ENCODE assay signal across 12 cellular contexts in genomic region chr1:117967472-117967871, GRCh38. TPM values are rescaled to one million over a fixed set of nuclear protein-coding genes. Genes with fewer than 3 reads are reported as not detected.
DNase-seq lines count a peak whose midpoint lies in the region; ATAC-seq and TF ChIP-seq lines count a peak whose summit lies in the region.
"Had no signal": no experiment of that assay in that cellular context is flagged by ENCODE, and none has a peak within 500 bp of the region (broad histone marks: within the 10 kb centered on the region; RNA-seq: fewer than 3 reads in every experiment).

No MANE protein-coding gene starts in this region.

- peaks cover 7% of the 10 kb centered on the region for H3K36me3 ChIP-seq in MG63
- H3K36me3 ChIP-seq in neural progenitor cell = no peaks in the 10 kb centered on the region

- H2AFZ ChIP-seq in neural progenitor cell (replicated peaks) = peak overlapping the region; percentile 23

- intact Hi-C loops in left colon (cut with DNase I, micrococcal nuclease) = no loop called here

- no peaks in the 10 kb centered on the region for H4K20me1 ChIP-seq in neural progenitor cell (ENCODE audit: low read depth)

- peaks cover 41% of the 10 kb centered on the region for H3K4me1 Mint-ChIP-seq in neural progenitor cell

- no peaks in the 10 kb centered on the region for H3K9me3 Mint-ChIP-seq in neural progenitor cell

- peak overlapping the region; percentile 34 for H3K4me2 ChIP-seq in neural progenitor cell
- H3K4me2 ChIP-seq: KMS-11 had no signal

- H3K4me3 ChIP-seq in MG63 = no peak overlapping the region
- H3K4me3 ChIP-seq in neural progenitor cell = peak overlapping the region; percentile 2
- H3K4me3 ChIP-seq: tibial artery had no signal

- no peaks in the 10 kb centered on the region for H3K27me3 ChIP-seq in MG63
- H3K27me3 ChIP-seq in neural progenitor cell = no peaks in the 10 kb centered on the region
- H3K27me3 ChIP-seq: tibial artery had no signal

- TF ChIP-seq CTCF in neural progenitor cell (IDR thresholded peaks at IDR 0.05) = peak; percentile 43

- H3K79me2 ChIP-seq in neural progenitor cell (ENCODE audit: low read depth) = no peaks in the 10 kb centered on the region

- ATAC-seq in HG03025 (IDR thresholded peaks at IDR 0.05; ENCODE audit: low FRiP score, unreplicated experiment) = no peak
- no peak for ATAC-seq in left colon
- ATAC-seq: right cardiac atrium had no signal

- H3K36me3 Mint-ChIP-seq in neural progenitor cell = no peaks in the 10 kb centered on the region

- no peaks in the 10 kb centered on the region for H3K27me3 Mint-ChIP-seq in neural progenitor cell (ENCODE audit: insufficient read depth, low read depth)

- no peak overlapping the region for H3K27ac Mint-ChIP-seq in neural progenitor cell

- DNase-seq in G401 (ENCODE audit: low spot score) (peak; percentile 2), MG63 (peak; percentile 23), brain pericyte (ENCODE audit: low read depth, low spot score) (peak; percentile 44), neural progenitor cell (ENCODE audit: low spot score) (peak; percentile 55), GDM1 (lab: John Stamatoyannopoulos, UW) (no peak), left colon (no peak)
- DNase-seq: activated CD4-positive, alpha-beta T cell treated with anti-CD3 and anti-CD28 coated beads, Interleukin-2, amount 50 U/mL, for 48 hours; right cardiac atrium; tibial artery had no signal

- H3F3A ChIP-seq in neural progenitor cell (ENCODE audit: low read depth) = peaks cover 26% of the 10 kb centered on the region

- peaks cover 39% of the 10 kb centered on the region for H3K4me1 ChIP-seq in neural progenitor cell

- in situ Hi-C loops in G401 (cut with HindIII; ENCODE audit: low sequenced_read_pairs) = no loop called here

- no peak overlapping the region for H3K4me3 Mint-ChIP-seq in neural progenitor cell

- H3K9ac ChIP-seq in neural progenitor cell = no peak overlapping the region
- H3K9ac ChIP-seq: KMS-11 had no signal

- peak overlapping the region; percentile 31 for H3K27ac ChIP-seq in neural progenitor cell
- H3K27ac ChIP-seq: epithelial cell of prostate, KMS-11, tibial artery had no signal

- no peaks in the 10 kb centered on the region for H3K9me3 ChIP-seq in MG63
- H3K9me3 ChIP-seq in neural progenitor cell (ENCODE audit: low read depth) = no peaks in the 10 kb centered on the region
- H3K9me3 ChIP-seq: tibial artery had no signal

RNA-seq across cellular contexts. Expression of gene WDR3, which starts 37.9 kb away (rescaled TPM):
- total RNA-seq in G401 (2014; rRNA removed; shearing (Covaris generic)) = 29.3 and 39.4 TPM in 2 replicates
- total RNA-seq in MG63 (2014; rRNA removed; shearing (Covaris generic); ENCODE audit: low replicate concordance) = 58.6 and 222 TPM in 2 replicates
- total RNA-seq in neural progenitor cell (ENCODE audit: low replicate concordance) = 18.6 and 42.4 TPM in 2 replicates
- 10 to 100 TPM; 11.8 to 14.5 TPM for total RNA-seq in left colon

RNA-seq across cellular contexts. Expression of gene GDAP2, which starts 38.1 kb away (rescaled TPM):
- 8.0 and 9.4 TPM in 2 replicates for total RNA-seq in G401 (2014; rRNA removed; shearing (Covaris generic))
- total RNA-seq in MG63 (2014; rRNA removed; shearing (Covaris generic); ENCODE audit: low replicate concordance) = 5.7 and 8.6 TPM in 2 replicates
- total RNA-seq in neural progenitor cell (ENCODE audit: low replicate concordance) (24.2 and 32.0 TPM in 2 replicates), left colon (10 to 100 TPM; 31.0 to 33.3 TPM)

Comparison
In these comparisons a context has a peak if more than half of its experiments do, and no peak if none do; other contexts are left out.
1. DNase-seq: peak in G401 (single experiment), MG63 (single experiment), brain pericyte (single experiment) and neural progenitor cell (single experiment); none in GDM1 (single experiment) and left colon (0 of 2).